8 cellular contexts compared by ENCODE assay signal in genomic region chr1:35769759-35770446, GRCh38. TPM values are rescaled to one million over a fixed set of nuclear protein-coding genes. Genes with fewer than 3 reads are reported as not detected.
DNase-seq lines count a peak whose midpoint lies in the region; TF ChIP-seq lines count a peak whose summit lies in the region.

Gene CLSPN, minus strand, starts transcription at chr1:35769978. Its CDS starts 108 bp downstream, at chr1:35769870.

- H3K4me3 ChIP-seq in NB4 (ENCODE audit: low read depth, low read length): peak within 1 kb of the TSS; percentile 82
- peak within 1 kb of the TSS; percentile 96 for H3K4me3 ChIP-seq in SK-N-MC

- peaks cover 8% of the 10 kb centered on the region; the same call in 1 of the 2 replicates for H3K36me3 ChIP-seq in SK-N-MC (ENCODE audit: insufficient read depth, low read length)

- CTCF ChIA-PET in activated naive CD4-positive, alpha-beta T cell treated with anti-CD3 and anti-CD28 coated beads, Interleukin-2, amount 10 ng/mL, durations not matched to agents 7 days and 5 days (lab: Charles Lee): interaction anchor here (0.9 to 2.1 kb wide), 6 partner anchors 13 to 205 kb away, joined by 3 to 12 read pairs (median 6); no protein-coding TSS in a partner anchor

- no peaks in the 10 kb centered on the region for H3K9me3 Mint-ChIP-seq in HFFc6
- no peaks in the 10 kb centered on the region for H3K9me3 Mint-ChIP-seq in activated naive CD4-positive, alpha-beta T cell treated with anti-CD3 and anti-CD28 coated beads, Interleukin-2, amount 10 ng/mL, durations not matched to agents 7 days and 5 days

- peak within 1 kb of the TSS; percentile 92 for H3K27ac Mint-ChIP-seq in HFFc6
- H3K27ac Mint-ChIP-seq in activated naive CD4-positive, alpha-beta T cell treated with anti-CD3 and anti-CD28 coated beads, Interleukin-2, amount 10 ng/mL, durations not matched to agents 7 days and 5 days: peak within 1 kb of the TSS; percentile 95

- H3K27ac ChIP-seq in SK-N-MC (peak within 1 kb of the TSS; percentile 49; the same call in 1 of the 2 replicates), temporal lobe (ENCODE audit: low read depth, low read length) (peak within 1 kb of the TSS; percentile 36)

- H3K27me3 Mint-ChIP-seq in HFFc6 (ENCODE audit: insufficient read depth): peaks cover 1% of the 10 kb centered on the region
- no peaks in the 10 kb centered on the region for H3K27me3 Mint-ChIP-seq in activated naive CD4-positive, alpha-beta T cell treated with anti-CD3 and anti-CD28 coated beads, Interleukin-2, amount 10 ng/mL, durations not matched to agents 7 days and 5 days

- H3K9me3 ChIP-seq in SK-N-MC (ENCODE audit: low read depth, low read length): no peaks in the 10 kb centered on the region

- DNase-seq in GM04503 (ENCODE audit: low read depth): peak; percentile 62
- DNase-seq in HFFc6: peak; percentile 94
- DNase-seq in NB4 (ENCODE audit: low read depth): peak; percentile 98
- DNase-seq in SK-N-MC (ENCODE audit: low read depth, low spot score): peak; percentile 87
- DNase-seq in activated naive CD4-positive, alpha-beta T cell treated with anti-CD3 and anti-CD28 coated beads, Interleukin-2, amount 10 ng/mL, durations not matched to agents 7 days and 5 days: peak; percentile 98
- DNase-seq in germinal center (ENCODE audit: low spot score): peak; percentile 100
- DNase-seq in nucleus accumbens (lab: John Stamatoyannopoulos, UW): peak; percentile 51 to 96 (median 84)

- H3K4me3 Mint-ChIP-seq in HFFc6: peak within 1 kb of the TSS; percentile 98
- peak within 1 kb of the TSS; percentile 99 for H3K4me3 Mint-ChIP-seq in activated naive CD4-positive, alpha-beta T cell treated with anti-CD3 and anti-CD28 coated beads, Interleukin-2, amount 10 ng/mL, durations not matched to agents 7 days and 5 days

- TF ChIP-seq POLR2A in NB4 (IDR thresholded peaks at IDR 0.05; ENCODE audit: extremely low read depth, insufficient read length): peak; percentile 85

- peak within 1 kb of the TSS; percentile 91 for H3K9ac ChIP-seq in SK-N-MC (ENCODE audit: insufficient read length)

- peaks cover 13% of the 10 kb centered on the region for H3K4me1 Mint-ChIP-seq in HFFc6 (ENCODE audit: low read depth)
- H3K4me1 Mint-ChIP-seq in activated naive CD4-positive, alpha-beta T cell treated with anti-CD3 and anti-CD28 coated beads, Interleukin-2, amount 10 ng/mL, durations not matched to agents 7 days and 5 days: peaks cover 41% of the 10 kb centered on the region

- no peaks in the 10 kb centered on the region for H3K36me3 Mint-ChIP-seq in HFFc6 (ENCODE audit: low read depth)
- H3K36me3 Mint-ChIP-seq in activated naive CD4-positive, alpha-beta T cell treated with anti-CD3 and anti-CD28 coated beads, Interleukin-2, amount 10 ng/mL, durations not matched to agents 7 days and 5 days: peaks cover 4% of the 10 kb centered on the region

- TF ChIP-seq CTCF in HFFc6 (IDR thresholded peaks at IDR 0.05) (no peak), NB4 (IDR thresholded peaks at IDR 0.05; ENCODE audit: low read depth, low read length) (no peak)

RNA-seq across cellular contexts. Expression of gene CLSPN, which starts in this region (rescaled TPM):
- 10 to 100 TPM; 13.5 to 30.1 (median 27.3) TPM for total RNA-seq in HFFc6 (2021; fragmentation: NEBNext Ultra II Directional; extraction: Animal tissue kit (Norgen Biotek cat#: 25700))
- 2.5 TPM for total RNA-seq in temporal lobe

Comparison
In these comparisons a context has a peak if more than half of its experiments do, and no peak if none do; other contexts are left out.
1. Peak in every context shown above with its lines: DNase-seq, H3K4me3 ChIP-seq and H3K27ac ChIP-seq.